8 cellular contexts compared by ENCODE assay signal in genomic region chr11:34050967-34051348, GRCh38. TPM values are rescaled to one million over a fixed set of nuclear protein-coding genes. Genes with fewer than 3 reads are reported as not detected.
DNase-seq lines count a peak whose midpoint lies in the region; ATAC-seq and TF ChIP-seq lines count a peak whose summit lies in the region.

No MANE protein-coding gene starts in this region.

- no peaks in the 10 kb centered on the region for H3K9me3 Mint-ChIP-seq in activated CD4-positive, alpha-beta memory T cell treated with anti-CD3 and anti-CD28 coated beads, Interleukin-2, amount 10 ng/mL, durations not matched to agents 7 days and 5 days

- H3K4me3 ChIP-seq in BLaER1: peak overlapping the region; percentile 95
- H3K4me3 ChIP-seq in HL-60 (replicated peaks; ENCODE audit: insufficient read depth, low read length): peak overlapping the region; percentile 43
- peak overlapping the region; percentile 70 for H3K4me3 ChIP-seq in skeletal muscle cell (ENCODE audit: low read depth, low read length)

- DNase-seq in HL-60 (ENCODE audit: low read depth in 1 of 2, low spot score in 1 of 2): no peak
- no peak for DNase-seq in activated CD4-positive, alpha-beta memory T cell treated with anti-CD3 and anti-CD28 coated beads, Interleukin-2, amount 10 ng/mL, durations not matched to agents 7 days and 5 days
- no peak for DNase-seq in left ventricle myocardium superior
- no peak for DNase-seq in skeletal muscle cell (ENCODE audit: low read depth)
- no peak for DNase-seq in Ammon's horn (ENCODE audit: low spot score)

- no peak for TF ChIP-seq CTCF in HL-60 (IDR thresholded peaks at IDR 0.05; ENCODE audit: insufficient read depth, low read length)

- H3K4me1 ChIP-seq in BLaER1: peaks cover 45% of the 10 kb centered on the region

- no peaks in the 10 kb centered on the region for H3K27me3 ChIP-seq in BLaER1
- no peaks in the 10 kb centered on the region for H3K27me3 ChIP-seq in HL-60 (ENCODE audit: insufficient read depth, poor library complexity, severe bottlenecking)

- peak overlapping the region; percentile 85 for H3K27ac Mint-ChIP-seq in activated CD4-positive, alpha-beta memory T cell treated with anti-CD3 and anti-CD28 coated beads, Interleukin-2, amount 10 ng/mL, durations not matched to agents 7 days and 5 days

- peaks cover 26% of the 10 kb centered on the region for H4K20me1 ChIP-seq in BLaER1

- CTCF ChIA-PET in activated CD4-positive, alpha-beta memory T cell treated with anti-CD3 and anti-CD28 coated beads, Interleukin-2, amount 10 ng/mL, durations not matched to agents 7 days and 5 days (lab: Charles Lee): interaction anchor here (0.6 to 1.6 kb wide), 8 partner anchors 13 to 314 kb away, joined by 3 to 9 read pairs (median 4); partner anchors contain the start of genes CD59 and NAT10

- ATAC-seq in left ventricle myocardium superior (peak; percentile 14), GM19328 (IDR thresholded peaks at IDR 0.05; ENCODE audit: unreplicated experiment) (no peak), HG03378 (IDR thresholded peaks at IDR 0.05; ENCODE audit: unreplicated experiment) (no peak)

- H3K4me3 Mint-ChIP-seq in activated CD4-positive, alpha-beta memory T cell treated with anti-CD3 and anti-CD28 coated beads, Interleukin-2, amount 10 ng/mL, durations not matched to agents 7 days and 5 days: peak overlapping the region; percentile 82

- H3K27ac ChIP-seq in BLaER1 (peak overlapping the region; percentile 100), HL-60 (replicated peaks) (peak overlapping the region; percentile 100)

- no peaks in the 10 kb centered on the region for H3K9me3 ChIP-seq in BLaER1

- peaks cover 28% of the 10 kb centered on the region for H3K36me3 Mint-ChIP-seq in activated CD4-positive, alpha-beta memory T cell treated with anti-CD3 and anti-CD28 coated beads, Interleukin-2, amount 10 ng/mL, durations not matched to agents 7 days and 5 days (ENCODE audit: low read depth)

- peaks cover 2% of the 10 kb centered on the region for H3K27me3 Mint-ChIP-seq in activated CD4-positive, alpha-beta memory T cell treated with anti-CD3 and anti-CD28 coated beads, Interleukin-2, amount 10 ng/mL, durations not matched to agents 7 days and 5 days

- peaks cover 20% of the 10 kb centered on the region for H3K4me1 Mint-ChIP-seq in activated CD4-positive, alpha-beta memory T cell treated with anti-CD3 and anti-CD28 coated beads, Interleukin-2, amount 10 ng/mL, durations not matched to agents 7 days and 5 days

- peaks cover 18% of the 10 kb centered on the region for H3K36me3 ChIP-seq in BLaER1

- peak overlapping the region; percentile 83 for H3K4me2 ChIP-seq in BLaER1

- H3K9ac ChIP-seq in BLaER1: peak overlapping the region; percentile 99

- POLR2A ChIA-PET in activated CD4-positive, alpha-beta memory T cell treated with anti-CD3 and anti-CD28 coated beads, Interleukin-2, amount 10 ng/mL, durations not matched to agents 7 days and 5 days (lab: Charles Lee): interaction anchor here (0.7 to 7.0 kb wide), 23 partner anchors 8 to 797 kb away, joined by 3 to 108 read pairs (median 4); partner anchors contain the start of genes ABTB2, CAT, FBXO3 and HIPK3

- intact Hi-C loops in left ventricle myocardium superior (cut with micrococcal nuclease): no loop called here

RNA-seq across cellular contexts. Expression of gene CAPRIN1, which starts 0.6 kb away (rescaled TPM):
- total RNA-seq in activated CD4-positive, alpha-beta memory T cell treated with anti-CD3 and anti-CD28 coated beads, Interleukin-2, amount 10 ng/mL, durations not matched to agents 7 days and 5 days: 100 to 1,000 TPM; 191 to 200 TPM
- 116 TPM for total RNA-seq in left ventricle myocardium superior

RNA-seq across cellular contexts. Expression of gene NAT10, which starts 54.5 kb away (rescaled TPM):
- total RNA-seq in activated CD4-positive, alpha-beta memory T cell treated with anti-CD3 and anti-CD28 coated beads, Interleukin-2, amount 10 ng/mL, durations not matched to agents 7 days and 5 days: 10 to 100 TPM; 52.9 to 57.8 TPM
- total RNA-seq in left ventricle myocardium superior: 19.2 TPM

Comparison
In these comparisons a context has a peak if more than half of its experiments do, and no peak if none do; other contexts are left out.
1. H3K4me3 ChIP-seq: peak in every context shown above with its lines; median percentile 95 in BLaER1; 70 in skeletal muscle cell; 43 in HL-60.